Comparison of ENCODE assay signal across 12 cellular contexts in the genomic region with DNA sequence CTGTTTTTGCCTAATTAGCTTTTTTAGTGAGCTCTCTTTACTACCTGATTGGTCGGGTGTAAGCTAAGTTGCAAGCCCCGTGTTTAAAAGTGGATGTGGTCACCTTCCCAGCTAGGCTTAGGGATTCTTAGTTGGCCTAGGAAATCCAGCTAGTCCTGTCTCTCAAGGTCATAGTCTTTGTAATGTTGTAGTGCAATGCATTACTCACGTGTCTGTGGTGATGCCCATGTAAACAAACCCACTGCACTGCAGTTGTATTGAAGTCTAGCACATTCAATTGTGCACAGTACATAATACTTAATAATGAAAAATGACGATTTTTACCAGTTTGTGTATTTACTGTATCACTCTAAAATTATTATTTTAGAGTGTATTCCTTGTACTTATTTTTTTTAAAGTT.
"Had no signal": no experiment of that assay in that cellular context is flagged by ENCODE, and none has a peak within 500 bp of the region (broad histone marks: within the 10 kb centered on the region; RNA-seq: fewer than 3 reads in every experiment).

No MANE protein-coding gene starts in this region.

- H3K9me3 ChIP-seq: heart left ventricle, left lung, ovary, testis had no signal

- DNase-seq: activated CD4-positive, alpha-beta T cell treated with anti-CD3 and anti-CD28 coated beads for 4 hours; activated CD8-positive, alpha-beta memory T cell treated with anti-CD3 and anti-CD28 coated beads for 24 hours; activated naive CD4-positive, alpha-beta T cell treated with anti-CD3 and anti-CD28 coated beads, Interleukin-2, amount 50 U/mL, for 16 hours; amygdala; heart left ventricle; left lung; ovary; stimulated activated CD4-positive, alpha-beta T cell treated with anti-CD3 and anti-CD28 coated beads, Interleukin-4, amount 100 ng/mL, for 4 hours; stimulated activated naive CD8-positive, alpha-beta T cell treated with anti-CD3 and anti-CD28 coated beads, Interleukin-15, amount 100 ng/mL, for 72 hours; T-helper 1 cell; testis had no signal

- H3K4me1 ChIP-seq: left lung, testis had no signal

- H3K36me3 ChIP-seq: heart left ventricle, left lung, ovary had no signal

- H3K4me3 ChIP-seq: heart left ventricle, left lung, ovary, testis had no signal

- H3K4me1 Mint-ChIP-seq: stimulated activated naive CD8-positive, alpha-beta T cell treated with anti-CD3 and anti-CD28 coated beads, Interleukin-15, amount 100 ng/mL, for 72 hours had no signal

- H3K4me3 Mint-ChIP-seq: neural crest cell; stimulated activated naive CD8-positive, alpha-beta T cell treated with anti-CD3 and anti-CD28 coated beads, Interleukin-15, amount 100 ng/mL, for 72 hours had no signal

- H3K27me3 ChIP-seq: heart left ventricle, left lung, ovary, testis had no signal

- H3K27ac Mint-ChIP-seq: stimulated activated naive CD8-positive, alpha-beta T cell treated with anti-CD3 and anti-CD28 coated beads, Interleukin-15, amount 100 ng/mL, for 72 hours had no signal

- H3K27ac ChIP-seq: heart left ventricle, left lung, ovary, testis had no signal

- H3K27me3 Mint-ChIP-seq: stimulated activated naive CD8-positive, alpha-beta T cell treated with anti-CD3 and anti-CD28 coated beads, Interleukin-15, amount 100 ng/mL, for 72 hours had no signal
